Comparison of ENCODE assay signal across 16 cellular contexts in genomic region chr18:39188278-39188677, GRCh38.
"Had no signal": no experiment of that assay in that cellular context is flagged by ENCODE, and none has a peak within 500 bp of the region (broad histone marks: within the 10 kb centered on the region; RNA-seq: fewer than 3 reads in every experiment).

No MANE protein-coding gene starts in this region.

- H3K4me3 ChIP-seq: cardiac muscle cell, dorsolateral prefrontal cortex, gastroesophageal sphincter, heart right ventricle, lung, right lobe of liver, smooth muscle cell had no signal

- H3K4me2 ChIP-seq: smooth muscle cell had no signal

- H3K9me3 ChIP-seq: gastroesophageal sphincter, right lobe of liver had no signal

- H3K4me1 ChIP-seq: gastroesophageal sphincter, heart right ventricle, right lobe of liver had no signal

- DNase-seq: activated CD4-positive, alpha-beta T cell treated with anti-CD3 and anti-CD28 coated beads, Interleukin-2, amount 10 ng/mL, durations not matched to agents 24 days and 14 days; activated CD8-positive, alpha-beta memory T cell treated with anti-CD3 and anti-CD28 coated beads, Interleukin-2, amount 50 U/mL, for 48 hours; activated gamma-delta T cell; activated T-cell treated with anti-CD3 and anti-CD28 coated beads, Interleukin-2, amount 50 U/mL, for 72 hours; dorsolateral prefrontal cortex; heart right ventricle; islet precursor cell; right lobe of liver; stimulated activated CD4-positive, alpha-beta T cell treated with anti-CD3 and anti-CD28 coated beads, Interleukin-4, amount 100 ng/mL, for 4 hours; stimulated activated CD8-positive, alpha-beta memory T cell treated with anti-CD3 and anti-CD28 coated beads, Interleukin-4, amount 100 ng/mL, for 48 hours; stimulated activated naive CD8-positive, alpha-beta T cell treated with anti-CD3 and anti-CD28 coated beads, Interleukin-15, Interleukin-2, amounts not matched to agents 100 U/mL and 50 U/mL, for 24 hours; trophoblast cell had no signal

- H3K36me3 ChIP-seq: cardiac muscle cell, gastroesophageal sphincter, heart right ventricle, right lobe of liver had no signal

- H3K27ac ChIP-seq: cardiac muscle cell, dorsolateral prefrontal cortex, gastroesophageal sphincter, heart right ventricle, right lobe of liver had no signal

- H3K27me3 ChIP-seq: cardiac muscle cell, dorsolateral prefrontal cortex, gastroesophageal sphincter, heart right ventricle, right lobe of liver had no signal
